ENCODE assay signal across 1 cellular context in the genomic region with DNA sequence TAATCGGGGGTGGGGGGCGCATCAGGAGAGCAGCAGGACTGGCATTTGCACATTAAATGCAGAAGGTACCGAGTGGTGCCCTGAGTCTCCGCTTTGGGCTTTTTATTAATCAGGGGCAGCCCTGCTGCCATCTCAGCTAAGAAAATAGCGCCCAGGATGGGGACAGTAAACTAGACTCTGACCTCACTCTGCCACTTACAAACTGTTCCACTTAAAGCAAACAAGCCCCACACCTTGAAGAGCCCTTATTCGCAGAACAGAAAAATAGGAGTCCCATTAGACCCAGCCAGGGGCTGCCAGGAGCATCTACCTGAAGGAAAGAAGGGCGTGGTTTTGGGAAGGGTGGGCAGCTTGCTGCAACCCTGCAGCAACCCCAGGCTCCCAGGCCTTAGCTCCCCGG.
TF ChIP-seq lines count a peak whose summit lies in the region.

No MANE protein-coding gene starts in this region.

TF ChIP-seq in neural cell, 6 proteins besides CTCF, POLR2A, EP300 and RAD21 (continued from another document):
- TF ChIP-seq, protein P1, sequence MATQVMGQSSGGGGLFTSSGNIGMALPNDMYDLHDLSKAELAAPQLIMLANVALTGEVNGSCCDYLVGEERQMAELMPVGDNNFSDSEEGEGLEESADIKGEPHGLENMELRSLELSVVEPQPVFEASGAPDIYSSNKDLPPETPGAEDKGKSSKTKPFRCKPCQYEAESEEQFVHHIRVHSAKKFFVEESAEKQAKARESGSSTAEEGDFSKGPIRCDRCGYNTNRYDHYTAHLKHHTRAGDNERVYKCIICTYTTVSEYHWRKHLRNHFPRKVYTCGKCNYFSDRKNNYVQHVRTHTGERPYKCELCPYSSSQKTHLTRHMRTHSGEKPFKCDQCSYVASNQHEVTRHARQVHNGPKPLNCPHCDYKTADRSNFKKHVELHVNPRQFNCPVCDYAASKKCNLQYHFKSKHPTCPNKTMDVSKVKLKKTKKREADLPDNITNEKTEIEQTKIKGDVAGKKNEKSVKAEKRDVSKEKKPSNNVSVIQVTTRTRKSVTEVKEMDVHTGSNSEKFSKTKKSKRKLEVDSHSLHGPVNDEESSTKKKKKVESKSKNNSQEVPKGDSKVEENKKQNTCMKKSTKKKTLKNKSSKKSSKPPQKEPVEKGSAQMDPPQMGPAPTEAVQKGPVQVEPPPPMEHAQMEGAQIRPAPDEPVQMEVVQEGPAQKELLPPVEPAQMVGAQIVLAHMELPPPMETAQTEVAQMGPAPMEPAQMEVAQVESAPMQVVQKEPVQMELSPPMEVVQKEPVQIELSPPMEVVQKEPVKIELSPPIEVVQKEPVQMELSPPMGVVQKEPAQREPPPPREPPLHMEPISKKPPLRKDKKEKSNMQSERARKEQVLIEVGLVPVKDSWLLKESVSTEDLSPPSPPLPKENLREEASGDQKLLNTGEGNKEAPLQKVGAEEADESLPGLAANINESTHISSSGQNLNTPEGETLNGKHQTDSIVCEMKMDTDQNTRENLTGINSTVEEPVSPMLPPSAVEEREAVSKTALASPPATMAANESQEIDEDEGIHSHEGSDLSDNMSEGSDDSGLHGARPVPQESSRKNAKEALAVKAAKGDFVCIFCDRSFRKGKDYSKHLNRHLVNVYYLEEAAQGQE (IDR thresholded peaks at IDR 0.05; ENCODE audit: borderline replicate concordance), result no peak
